15 cellular contexts compared by ENCODE assay signal in the genomic region with DNA sequence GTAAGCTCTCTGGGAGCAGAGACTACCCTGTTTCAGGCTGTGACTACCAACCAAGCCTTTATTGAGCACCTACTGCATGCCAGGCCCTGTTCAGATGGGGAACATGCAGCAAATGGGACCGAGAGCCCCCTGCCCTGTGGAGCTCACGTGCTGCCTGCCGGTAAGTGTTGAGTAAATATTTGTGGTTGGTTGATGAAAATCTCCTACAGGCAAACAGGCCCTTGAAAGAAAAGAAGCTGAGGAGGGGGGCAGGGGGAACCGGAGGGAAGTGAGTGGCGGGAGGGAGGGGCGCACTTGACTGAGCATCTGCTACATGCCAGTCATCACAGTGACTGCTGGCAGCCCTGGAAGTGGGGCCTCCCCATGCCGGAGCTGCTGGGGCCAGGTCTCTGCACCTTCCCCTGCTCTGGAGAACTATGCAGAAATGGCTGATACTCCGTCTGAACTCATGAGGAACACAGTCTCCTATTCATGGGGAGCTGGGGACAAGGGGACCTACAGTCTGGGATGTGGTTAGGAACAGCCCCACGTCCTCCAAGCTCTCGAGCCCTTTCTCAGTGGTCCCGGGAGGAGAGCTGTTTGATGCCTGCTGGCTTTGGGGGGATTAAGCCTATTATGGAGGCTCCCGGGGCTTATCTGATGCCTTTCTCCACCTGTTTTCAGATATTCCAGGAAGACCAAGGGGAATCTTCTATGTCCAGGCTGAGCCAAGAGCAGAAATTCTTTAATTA. TPM values are rescaled to one million over a fixed set of nuclear protein-coding genes. Genes with fewer than 3 reads are reported as not detected.
DNase-seq lines count a peak whose midpoint lies in the region; ATAC-seq lines count a peak whose summit lies in the region.
"Had no signal": no experiment of that assay in that cellular context is flagged by ENCODE, and none has a peak within 500 bp of the region (broad histone marks: within the 10 kb centered on the region; RNA-seq: fewer than 3 reads in every experiment).

No MANE protein-coding gene starts in this region.

- H3K4me1 ChIP-seq in GM23248 (ENCODE audit: insufficient read depth), result no peaks in the 10 kb centered on the region
- H3K4me1 ChIP-seq: breast epithelium had no signal

- no peak overlapping the region for H3K4me3 ChIP-seq in GM23248
- H3K4me3 ChIP-seq: breast epithelium had no signal

- H3K9me3 Mint-ChIP-seq in activated T-helper 17 cell treated with anti-CD3 and anti-CD28 coated beads, Interleukin-2, amount 50 U/mL, for 72 hours, result no peaks in the 10 kb centered on the region
- H3K9me3 Mint-ChIP-seq: activated naive CD4-positive, alpha-beta T cell treated with anti-CD3 and anti-CD28 coated beads for 36 hours; IgD-negative memory B cell had no signal

- no peaks in the 10 kb centered on the region for H3K9me3 ChIP-seq in GM23248 (ENCODE audit: low read depth)
- H3K9me3 ChIP-seq: breast epithelium had no signal

- 88% methylated on average over 8 to 12 of the region's 12 CpGs for WGBS in GM23248 (ENCODE audit: low coverage in 1 of 2, low lambda C conversion rate in 2 of 2, missing lambda C conversion rate in 2 of 2), 2 experiments

- H3K27ac ChIP-seq in GM23248, result no peak overlapping the region
- H3K27ac ChIP-seq: breast epithelium had no signal

- no peaks in the 10 kb centered on the region for H3K27me3 ChIP-seq in GM23248 (replicated peaks; ENCODE audit: insufficient read depth)
- H3K27me3 ChIP-seq: breast epithelium had no signal

- DNase-seq in DMS153 treated with DMSO at 0.1 percent for 48 hours (lab: John Stamatoyannopoulos, UW; ENCODE audit: unreplicated experiment), result peak; percentile 28
- peak; percentile 79 to 92 (median 81) for DNase-seq in NCI-H1417 (lab: John Stamatoyannopoulos, UW)
- DNase-seq in NCI-H526 (lab: John Stamatoyannopoulos, UW), result peak; percentile 38 to 39
- DNase-seq in medulla oblongata (ENCODE audit: extremely low spot score), result peak; percentile 36
- DNase-seq in HK-2 (ENCODE audit: unreplicated experiment), result no peak
- DNase-seq in GM23248, result no peak
- DNase-seq: activated naive CD4-positive, alpha-beta T cell treated with anti-CD3 and anti-CD28 coated beads for 36 hours; effector memory CD4-positive, alpha-beta T cell; NCI-H1930; SHP77 treated with DMSO at 0.1 percent for 48 hours had no signal

- H3K4me2 ChIP-seq in GM23248 (ENCODE audit: unreplicated experiment), result no peak overlapping the region

- no peak overlapping the region for H3K27ac Mint-ChIP-seq in activated T-helper 17 cell treated with anti-CD3 and anti-CD28 coated beads, Interleukin-2, amount 50 U/mL, for 72 hours
- H3K27ac Mint-ChIP-seq: activated naive CD4-positive, alpha-beta T cell treated with anti-CD3 and anti-CD28 coated beads for 36 hours; IgD-negative memory B cell had no signal

- no peaks in the 10 kb centered on the region for H3K27me3 Mint-ChIP-seq in activated T-helper 17 cell treated with anti-CD3 and anti-CD28 coated beads, Interleukin-2, amount 50 U/mL, for 72 hours

- no peaks in the 10 kb centered on the region for H3F3A ChIP-seq in GM23248 (ENCODE audit: insufficient read depth)

- H3K9me2 ChIP-seq in GM23248 (ENCODE audit: insufficient read depth), result no peaks in the 10 kb centered on the region

- no peak overlapping the region for H3K9ac ChIP-seq in GM23248

- in situ Hi-C loops in GM23248 (cut with MboI), result no loop called here

- H2AFZ ChIP-seq in GM23248, result no peak overlapping the region

- no peaks in the 10 kb centered on the region for H3K4me1 Mint-ChIP-seq in activated T-helper 17 cell treated with anti-CD3 and anti-CD28 coated beads, Interleukin-2, amount 50 U/mL, for 72 hours
- H3K4me1 Mint-ChIP-seq: IgD-negative memory B cell had no signal

- no peak for ATAC-seq in activated T-helper 17 cell treated with anti-CD3 and anti-CD28 coated beads, Interleukin-2, amount 50 U/mL, for 72 hours (replicated peaks)
- ATAC-seq in HG02588 (IDR thresholded peaks at IDR 0.05; ENCODE audit: unreplicated experiment), result no peak
- ATAC-seq: sciatic nerve had no signal

- H4K20me1 ChIP-seq in GM23248 (ENCODE audit: insufficient read depth), result no peaks in the 10 kb centered on the region

- H3K79me2 ChIP-seq in GM23248 (ENCODE audit: insufficient read depth), result no peaks in the 10 kb centered on the region

- H3K36me3 Mint-ChIP-seq in activated T-helper 17 cell treated with anti-CD3 and anti-CD28 coated beads, Interleukin-2, amount 50 U/mL, for 72 hours (ENCODE audit: low read depth), result no peaks in the 10 kb centered on the region
- H3K36me3 Mint-ChIP-seq: IgD-negative memory B cell had no signal

- no peaks in the 10 kb centered on the region for H3K36me3 ChIP-seq in GM23248 (ENCODE audit: low read depth)
- H3K36me3 ChIP-seq: breast epithelium had no signal

- no peak overlapping the region for H3K4me3 Mint-ChIP-seq in activated T-helper 17 cell treated with anti-CD3 and anti-CD28 coated beads, Interleukin-2, amount 50 U/mL, for 72 hours
- H3K4me3 Mint-ChIP-seq: activated naive CD4-positive, alpha-beta T cell treated with anti-CD3 and anti-CD28 coated beads for 36 hours; IgD-negative memory B cell had no signal

RNA-seq across cellular contexts. Expression of a gene that starts 34.1 kb away (rescaled TPM):
- 1 to 10 TPM; 5.4 to 9.6 TPM for total RNA-seq in activated T-helper 17 cell treated with anti-CD3 and anti-CD28 coated beads, Interleukin-2, amount 50 U/mL, for 72 hours
- 21.0 and 403 TPM in 2 replicates for total RNA-seq in GM23248 (2014; rRNA removed; shearing (Covaris generic))
- polyA plus RNA-seq in GM23248 (2016; fragmentation: Nextera tagmentation; extraction: Ambion mirVana), result 18.6 and 21.2 TPM in 2 replicates

RNA-seq across cellular contexts. Expression of a gene that starts 54.1 kb away (rescaled TPM):
- total RNA-seq in activated T-helper 17 cell treated with anti-CD3 and anti-CD28 coated beads, Interleukin-2, amount 50 U/mL, for 72 hours, result 100 to 1,000 TPM; 259 to 462 TPM
- total RNA-seq in GM23248 (2014; rRNA removed; shearing (Covaris generic)), result 115 and 123 TPM in 2 replicates
- polyA plus RNA-seq in GM23248 (2016; fragmentation: Nextera tagmentation; extraction: Ambion mirVana), result 128 and 132 TPM in 2 replicates

Comparison
In these comparisons a context has a peak if more than half of its experiments do, and no peak if none do; other contexts are left out.
1. DNase-seq: peak in DMS153 treated with DMSO at 0.1 percent for 48 hours (single experiment), NCI-H1417 (3 of 3), NCI-H526 (2 of 2) and medulla oblongata (single experiment); none in HK-2 (single experiment) and GM23248 (single experiment).